Comparison of ENCODE assay signal across 1 cellular context in genomic region chr17:82962163-82962720, GRCh38.
TF ChIP-seq lines count a peak whose summit lies in the region.

No MANE protein-coding gene starts in this region.

TF ChIP-seq in K562, 482 proteins besides CTCF, POLR2A, EP300 and RAD21:
- TF ChIP-seq, protein P1, sequence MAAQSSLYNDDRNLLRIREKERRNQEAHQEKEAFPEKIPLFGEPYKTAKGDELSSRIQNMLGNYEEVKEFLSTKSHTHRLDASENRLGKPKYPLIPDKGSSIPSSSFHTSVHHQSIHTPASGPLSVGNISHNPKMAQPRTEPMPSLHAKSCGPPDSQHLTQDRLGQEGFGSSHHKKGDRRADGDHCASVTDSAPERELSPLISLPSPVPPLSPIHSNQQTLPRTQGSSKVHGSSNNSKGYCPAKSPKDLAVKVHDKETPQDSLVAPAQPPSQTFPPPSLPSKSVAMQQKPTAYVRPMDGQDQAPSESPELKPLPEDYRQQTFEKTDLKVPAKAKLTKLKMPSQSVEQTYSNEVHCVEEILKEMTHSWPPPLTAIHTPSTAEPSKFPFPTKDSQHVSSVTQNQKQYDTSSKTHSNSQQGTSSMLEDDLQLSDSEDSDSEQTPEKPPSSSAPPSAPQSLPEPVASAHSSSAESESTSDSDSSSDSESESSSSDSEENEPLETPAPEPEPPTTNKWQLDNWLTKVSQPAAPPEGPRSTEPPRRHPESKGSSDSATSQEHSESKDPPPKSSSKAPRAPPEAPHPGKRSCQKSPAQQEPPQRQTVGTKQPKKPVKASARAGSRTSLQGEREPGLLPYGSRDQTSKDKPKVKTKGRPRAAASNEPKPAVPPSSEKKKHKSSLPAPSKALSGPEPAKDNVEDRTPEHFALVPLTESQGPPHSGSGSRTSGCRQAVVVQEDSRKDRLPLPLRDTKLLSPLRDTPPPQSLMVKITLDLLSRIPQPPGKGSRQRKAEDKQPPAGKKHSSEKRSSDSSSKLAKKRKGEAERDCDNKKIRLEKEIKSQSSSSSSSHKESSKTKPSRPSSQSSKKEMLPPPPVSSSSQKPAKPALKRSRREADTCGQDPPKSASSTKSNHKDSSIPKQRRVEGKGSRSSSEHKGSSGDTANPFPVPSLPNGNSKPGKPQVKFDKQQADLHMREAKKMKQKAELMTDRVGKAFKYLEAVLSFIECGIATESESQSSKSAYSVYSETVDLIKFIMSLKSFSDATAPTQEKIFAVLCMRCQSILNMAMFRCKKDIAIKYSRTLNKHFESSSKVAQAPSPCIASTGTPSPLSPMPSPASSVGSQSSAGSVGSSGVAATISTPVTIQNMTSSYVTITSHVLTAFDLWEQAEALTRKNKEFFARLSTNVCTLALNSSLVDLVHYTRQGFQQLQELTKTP (IDR thresholded peaks at IDR 0.05; ENCODE audit: low read depth in 1 of 2, partially characterized antibody in 2 of 2): no peak
- peak; percentile 41 for TF ChIP-seq NFE2 (IDR thresholded peaks at IDR 0.05; ENCODE audit: low read depth)
